1 cellular context compared by ENCODE assay signal in genomic region chr1:100668494-100668893, GRCh38. TPM values are rescaled to one million over a fixed set of nuclear protein-coding genes. Genes with fewer than 3 reads are reported as not detected.
"Had no signal": no experiment of that assay in that cellular context is flagged by ENCODE, and none has a peak within 500 bp of the region (broad histone marks: within the 10 kb centered on the region; RNA-seq: fewer than 3 reads in every experiment).

No MANE protein-coding gene starts in this region.

RNA-seq across cellular contexts. Expression of gene VCAM1, which starts 51.0 kb away (rescaled TPM):
- total RNA-seq: foreskin keratinocyte had no signal
- polyA plus RNA-seq: foreskin keratinocyte had no signal
